8 cellular contexts compared by ENCODE assay signal in the genomic region with DNA sequence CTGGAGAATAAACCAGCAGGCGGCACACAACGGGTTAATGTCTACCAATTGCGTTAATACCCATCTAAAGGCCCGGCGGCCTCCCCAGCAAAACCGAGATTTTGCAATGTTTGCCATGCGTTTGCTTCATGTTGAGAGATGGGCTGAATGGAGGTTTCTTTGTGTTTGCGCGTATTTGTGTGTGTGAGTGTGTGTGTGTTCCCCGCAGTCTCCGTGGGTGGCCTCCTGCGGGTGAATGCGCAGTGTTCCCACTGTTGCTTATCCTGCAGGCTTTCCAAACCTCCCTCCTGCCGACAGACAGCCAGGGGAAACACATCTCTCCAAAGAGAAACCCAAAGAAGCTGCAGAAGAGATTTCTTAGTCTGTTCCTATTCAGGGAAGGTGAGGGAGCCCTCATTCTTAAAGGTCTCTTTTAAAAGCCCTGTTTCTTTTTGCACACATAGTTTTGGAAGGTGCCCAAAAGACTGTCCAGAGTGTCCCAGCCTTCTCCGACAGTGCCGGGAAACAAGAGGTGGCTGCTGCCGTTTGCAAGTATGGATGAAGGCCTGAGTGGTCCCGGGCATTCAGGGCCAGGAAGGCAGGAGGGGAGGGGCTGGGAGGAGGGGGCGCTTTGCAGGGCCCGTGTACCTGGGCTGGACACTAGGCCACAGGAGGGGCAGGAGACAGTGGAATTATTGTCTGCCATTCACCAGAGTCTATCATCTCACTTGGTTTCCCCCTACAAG.
DNase-seq lines count a peak whose midpoint lies in the region; ATAC-seq and TF ChIP-seq lines count a peak whose summit lies in the region.
"Had no signal": no experiment of that assay in that cellular context is flagged by ENCODE, and none has a peak within 500 bp of the region (broad histone marks: within the 10 kb centered on the region; RNA-seq: fewer than 3 reads in every experiment).

No MANE protein-coding gene starts in this region.

- peaks cover 0 to 31% (median 0%) of the 10 kb centered on the region in 4 donors for H3K4me1 ChIP-seq in Peyer's patch
- peaks cover 12% of the 10 kb centered on the region for H3K4me1 ChIP-seq in lower lobe of right lung
- peaks cover 28% of the 10 kb centered on the region for H3K4me1 ChIP-seq in stomach smooth muscle (ENCODE audit: control insufficient read depth, insufficient read depth, low read length)
- H3K4me1 ChIP-seq in naive thymus-derived CD4-positive, alpha-beta T cell (ENCODE audit: control insufficient read depth in 2 of 2, insufficient read depth in 2 of 2, low read length in 2 of 2) = peaks cover 0 to 4% of the 10 kb centered on the region in 2 donors

- H3K9me3 ChIP-seq in Peyer's patch = no peaks in the 10 kb centered on the region
- no peaks in the 10 kb centered on the region for H3K9me3 ChIP-seq in lower lobe of right lung
- no peaks in the 10 kb centered on the region for H3K9me3 ChIP-seq in stomach smooth muscle (ENCODE audit: control insufficient read depth in 2 of 2, low read length in 2 of 2)
- no peaks in the 10 kb centered on the region for H3K9me3 ChIP-seq in naive thymus-derived CD4-positive, alpha-beta T cell (ENCODE audit: control insufficient read depth in 2 of 3, low read length in 3 of 3)

- H3K27me3 Mint-ChIP-seq in naive thymus-derived CD4-positive, alpha-beta T cell = peaks cover 8 to 46% (median 27%) of the 10 kb centered on the region in 5 donors

- peak overlapping the region in 4 of 10 donors; percentile 14 to 53 (median 39) for H3K4me3 Mint-ChIP-seq in naive thymus-derived CD4-positive, alpha-beta T cell

- no peaks in the 10 kb centered on the region for H3K36me3 Mint-ChIP-seq in naive thymus-derived CD4-positive, alpha-beta T cell
- H3K36me3 Mint-ChIP-seq: IgD-negative memory B cell had no signal

- no peaks in the 10 kb centered on the region for H3K27me3 ChIP-seq in Peyer's patch
- peaks cover 12% of the 10 kb centered on the region for H3K27me3 ChIP-seq in lower lobe of right lung (ENCODE audit: low read depth)
- H3K27me3 ChIP-seq in stomach smooth muscle (ENCODE audit: control insufficient read depth in 1 of 2, insufficient read depth in 2 of 2, low read length in 2 of 2) = no peaks in the 10 kb centered on the region
- H3K27me3 ChIP-seq in naive thymus-derived CD4-positive, alpha-beta T cell (ENCODE audit: control insufficient read depth in 2 of 2, insufficient read depth in 2 of 2, low read length in 2 of 2) = no peaks in the 10 kb centered on the region

- no peak overlapping the region for H3K27ac Mint-ChIP-seq in naive thymus-derived CD4-positive, alpha-beta T cell
- H3K27ac Mint-ChIP-seq: IgD-negative memory B cell had no signal

- POLR2A ChIA-PET in naive thymus-derived CD4-positive, alpha-beta T cell (lab: Charles Lee) = interaction anchor here (1.0 kb wide), 1 partner anchor 238 kb away, joined by 3 read pairs; no protein-coding TSS in a partner anchor

- H3K27ac ChIP-seq in Peyer's patch (peak overlapping the region; percentile 51 to 77 (median 67)), coronary artery (peak overlapping the region in 1 of 2 donors; percentile 82), lower lobe of right lung (no peak overlapping the region), stomach smooth muscle (ENCODE audit: low read length) (peak overlapping the region; percentile 82)
- no peak overlapping the region for H3K27ac ChIP-seq in naive thymus-derived CD4-positive, alpha-beta T cell (ENCODE audit: low read depth, low read length)

- no peak for TF ChIP-seq POLR2A in Peyer's patch (IDR thresholded peaks at IDR 0.05)

- intact Hi-C loops in lower lobe of right lung (cut with DNase I) = no loop called here
- intact Hi-C loops in naive thymus-derived CD4-positive, alpha-beta T cell (cut with micrococcal nuclease) = no loop called here

- no peak overlapping the region for H3K4me3 ChIP-seq in Peyer's patch
- peak overlapping the region; percentile 16 for H3K4me3 ChIP-seq in coronary artery
- peak overlapping the region; percentile 17 for H3K4me3 ChIP-seq in lower lobe of right lung
- H3K4me3 ChIP-seq in stomach smooth muscle (ENCODE audit: low read length in 2 of 2) = peak overlapping the region; percentile 38 to 64
- no peak overlapping the region for H3K4me3 ChIP-seq in naive thymus-derived CD4-positive, alpha-beta T cell (ENCODE audit: low read length)

- no peak for TF ChIP-seq CTCF in Peyer's patch (IDR thresholded peaks at IDR 0.05)
- no peak for TF ChIP-seq CTCF in coronary artery (IDR thresholded peaks at IDR 0.05)
- TF ChIP-seq CTCF in lower lobe of right lung (IDR thresholded peaks at IDR 0.05) = no peak

- H3K36me3 ChIP-seq in Peyer's patch (no peaks in the 10 kb centered on the region), lower lobe of right lung (no peaks in the 10 kb centered on the region), stomach smooth muscle (ENCODE audit: control insufficient read depth in 2 of 2, insufficient read depth in 2 of 2, low read length in 2 of 2) (no peaks in the 10 kb centered on the region)
- H3K36me3 ChIP-seq in naive thymus-derived CD4-positive, alpha-beta T cell (ENCODE audit: control insufficient read depth in 2 of 3, insufficient read depth in 3 of 3, low read length in 3 of 3) = no peaks in the 10 kb centered on the region

- DNase-seq in Peyer's patch (no peak), coronary artery (ENCODE audit: low spot score) (no peak), lower lobe of right lung (no peak), GF-D8 (lab: John Stamatoyannopoulos, UW) (no peak)
- DNase-seq in naive thymus-derived CD4-positive, alpha-beta T cell = no peak

- peaks cover 0 to 27% (median 8%) of the 10 kb centered on the region in 7 donors for H3K4me1 Mint-ChIP-seq in naive thymus-derived CD4-positive, alpha-beta T cell

- CTCF ChIA-PET in naive thymus-derived CD4-positive, alpha-beta T cell (lab: Charles Lee) = no interaction called here

- peak overlapping the region; percentile 51 to 52 for H3K9ac ChIP-seq in stomach smooth muscle (ENCODE audit: low read length in 2 of 2)

- no peaks in the 10 kb centered on the region for H3K9me3 Mint-ChIP-seq in naive thymus-derived CD4-positive, alpha-beta T cell
- H3K9me3 Mint-ChIP-seq: IgD-negative memory B cell had no signal

- ATAC-seq in lower lobe of right lung (peak; percentile 27 to 40), HG03108 (IDR thresholded peaks at IDR 0.05; ENCODE audit: unreplicated experiment) (no peak)
- ATAC-seq in naive thymus-derived CD4-positive, alpha-beta T cell = no peak

Comparison
In these comparisons a context has a peak if more than half of its experiments do, and no peak if none do; other contexts are left out.
1. H3K27ac ChIP-seq: peak in Peyer's patch (4 of 4) and stomach smooth muscle (single experiment); none in lower lobe of right lung (single experiment) and naive thymus-derived CD4-positive, alpha-beta T cell (single experiment).
2. H3K4me3 ChIP-seq: peak in coronary artery (single experiment), lower lobe of right lung (single experiment) and stomach smooth muscle (2 of 2); none in Peyer's patch (0 of 4) and naive thymus-derived CD4-positive, alpha-beta T cell (single experiment).
3. ATAC-seq: peak in lower lobe of right lung (2 of 2); none in HG03108 (single experiment) and naive thymus-derived CD4-positive, alpha-beta T cell (single experiment).